Comparison of ENCODE assay signal across 8 cellular contexts in the genomic region with DNA sequence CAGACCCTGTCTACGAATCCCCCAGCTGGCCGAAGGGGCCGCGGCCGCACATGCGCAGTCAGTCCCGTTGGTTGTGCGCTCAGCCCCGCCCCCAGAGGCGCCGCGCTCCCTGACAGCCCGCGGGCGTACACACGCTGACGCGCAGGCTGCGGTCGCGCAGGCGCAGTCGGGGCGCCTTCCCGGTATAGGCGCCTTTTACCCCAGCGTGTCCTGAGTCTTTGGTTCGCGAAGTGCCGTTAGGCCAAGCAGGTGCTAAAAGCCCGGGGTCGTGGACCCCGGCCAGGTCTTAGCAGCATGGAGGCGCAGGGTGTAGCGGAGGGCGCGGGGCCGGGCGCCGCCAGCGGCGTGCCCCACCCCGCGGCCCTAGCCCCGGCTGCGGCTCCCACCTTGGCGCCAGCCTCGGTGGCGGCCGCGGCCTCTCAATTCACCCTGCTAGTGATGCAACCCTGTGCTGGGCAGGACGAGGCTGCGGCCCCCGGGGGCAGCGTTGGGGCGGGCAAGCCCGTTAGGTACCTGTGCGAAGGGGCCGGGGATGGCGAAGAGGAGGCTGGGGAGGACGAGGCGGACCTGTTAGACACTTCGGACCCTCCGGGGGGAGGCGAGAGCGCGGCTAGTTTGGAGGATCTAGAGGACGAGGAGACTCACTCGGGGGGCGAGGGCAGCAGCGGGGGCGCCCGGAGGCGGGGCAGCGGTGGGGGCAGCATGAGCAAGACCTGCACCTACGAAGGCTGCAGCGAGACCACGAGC. TPM values are rescaled to one million over a fixed set of nuclear protein-coding genes. Genes with fewer than 3 reads are reported as not detected.
DNase-seq lines count a peak whose midpoint lies in the region; ATAC-seq, FAIRE-seq and TF ChIP-seq lines count a peak whose summit lies in the region.

A gene with protein sequence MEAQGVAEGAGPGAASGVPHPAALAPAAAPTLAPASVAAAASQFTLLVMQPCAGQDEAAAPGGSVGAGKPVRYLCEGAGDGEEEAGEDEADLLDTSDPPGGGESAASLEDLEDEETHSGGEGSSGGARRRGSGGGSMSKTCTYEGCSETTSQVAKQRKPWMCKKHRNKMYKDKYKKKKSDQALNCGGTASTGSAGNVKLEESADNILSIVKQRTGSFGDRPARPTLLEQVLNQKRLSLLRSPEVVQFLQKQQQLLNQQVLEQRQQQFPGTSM (plus strand): TSS at position 159 of the 747 bp plus-strand sequence. CDS start 136 bp downstream, at position 295.

- CTCF ChIA-PET in AG04449 (lab: Yijun Ruan, JAX): interaction anchor here (1.3 kb wide), 1 partner anchor 162 kb away, joined by 4 read pairs; no protein-coding TSS in a partner anchor

- H3K4me3 ChIP-seq in AG04449 (ENCODE audit: low read depth, low read length): peak within 1 kb of the TSS; percentile 80
- peak within 1 kb of the TSS; percentile 66 for H3K4me3 ChIP-seq in WI38 (ENCODE audit: low read depth, low read length)
- peak within 1 kb of the TSS; percentile 85 for H3K4me3 ChIP-seq in bronchial epithelial cell (ENCODE audit: low read depth, low read length)

- no peak for DNase-seq in AG04449 (ENCODE audit: low read depth, low spot score)
- peak; percentile 26 for DNase-seq in NCI-H2196 treated with DMSO at 0.1 percent for 48 hours (lab: John Stamatoyannopoulos, UW; ENCODE audit: unreplicated experiment)
- peak; percentile 65 for DNase-seq in bronchial epithelial cell (ENCODE audit: low read depth)
- DNase-seq in iris pigment epithelial cell (ENCODE audit: low read depth): peak; percentile 76
- peak; percentile 80 to 85 for DNase-seq in stimulated activated CD4-positive, alpha-beta T cell treated with anti-CD3 and anti-CD28 coated beads, Interleukin-12 subunit alpha, Interleukin-12 subunit beta, amount 100 ng/mL, for 24 hours (ENCODE audit: low read depth in 2 of 2)

- FAIRE-seq in bronchial epithelial cell (lab: Jason Lieb, UNC): no peak

- ATAC-seq in GM18861 (IDR thresholded peaks at IDR 0.05; ENCODE audit: unreplicated experiment): peak; percentile 92
- peak; percentile 81 for ATAC-seq in HG03095 (IDR thresholded peaks at IDR 0.05; ENCODE audit: unreplicated experiment)

- no peaks in the 10 kb centered on the region for H3K27me3 ChIP-seq in bronchial epithelial cell (ENCODE audit: control insufficient read depth, insufficient read depth, low read length)

- H3K36me3 ChIP-seq in bronchial epithelial cell (ENCODE audit: control insufficient read depth, insufficient read depth, low read length): no peaks in the 10 kb centered on the region

- POLR2A ChIA-PET in AG04449 (lab: Yijun Ruan, JAX): no interaction called here

- TF ChIP-seq CTCF in AG04449 (IDR thresholded peaks at IDR 0.05; ENCODE audit: insufficient read depth, low read length, missing control alignments) (no peak), WI38 (IDR thresholded peaks at IDR 0.05; ENCODE audit: low read depth, low read length) (no peak), bronchial epithelial cell (IDR thresholded peaks at IDR 0.05; ENCODE audit: insufficient read depth, low read length, severe bottlenecking) (no peak)

RNA-seq across cellular contexts. Expression of the gene that starts here (rescaled TPM):
- 0.53 and 1.5 TPM in 2 replicates for total RNA-seq in bronchial epithelial cell
